16 cellular contexts compared by ENCODE assay signal in the genomic region with DNA sequence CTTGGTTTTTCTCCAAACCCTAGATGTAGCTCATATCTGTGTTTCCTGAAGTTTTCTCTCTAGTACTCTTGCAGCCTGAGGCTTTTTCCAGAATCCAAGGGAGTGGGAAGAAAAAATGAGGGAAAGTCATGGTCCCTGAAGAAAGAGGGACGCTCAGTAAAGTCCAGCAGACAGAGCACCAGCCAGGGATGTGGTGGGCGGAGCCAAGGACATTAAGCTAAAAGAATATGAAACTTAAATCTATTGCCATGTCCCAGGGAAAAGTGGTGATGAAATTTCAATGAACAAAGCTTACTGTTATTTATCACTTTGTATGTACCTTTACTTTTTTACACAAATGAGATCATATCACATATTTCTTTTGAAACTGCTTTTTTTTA.
DNase-seq lines count a peak whose midpoint lies in the region; ATAC-seq and TF ChIP-seq lines count a peak whose summit lies in the region.
"Had no signal": no experiment of that assay in that cellular context is flagged by ENCODE, and none has a peak within 500 bp of the region (broad histone marks: within the 10 kb centered on the region; RNA-seq: fewer than 3 reads in every experiment).

No MANE protein-coding gene starts in this region.

- no peak overlapping the region for H3K4me3 ChIP-seq in GM23338
- H3K4me3 ChIP-seq in SK-N-MC = no peak overlapping the region
- H3K4me3 ChIP-seq in neural progenitor cell = no peak overlapping the region
- no peak overlapping the region for H3K4me3 ChIP-seq in tibial artery

- intact Hi-C loops in tibial artery (cut with DNase I; ENCODE audit: low total_unique reads) = no loop called here

- H3K36me3 Mint-ChIP-seq in GM23338 (ENCODE audit: low read depth) (no peaks in the 10 kb centered on the region), neural progenitor cell (no peaks in the 10 kb centered on the region)
- H3K36me3 Mint-ChIP-seq: CD4-positive, alpha-beta memory T cell had no signal

- H3K4me3 Mint-ChIP-seq in GM23338 = no peak overlapping the region
- no peak overlapping the region for H3K4me3 Mint-ChIP-seq in neural progenitor cell
- H3K4me3 Mint-ChIP-seq: CD4-positive, alpha-beta memory T cell had no signal

- peaks cover 2% of the 10 kb centered on the region for H3K27me3 Mint-ChIP-seq in GM23338 (ENCODE audit: insufficient read depth, low read depth, poor library complexity)
- no peaks in the 10 kb centered on the region for H3K27me3 Mint-ChIP-seq in neural progenitor cell (ENCODE audit: insufficient read depth, low read depth)
- H3K27me3 Mint-ChIP-seq: CD4-positive, alpha-beta memory T cell had no signal

- H3K9ac ChIP-seq in SK-N-MC (ENCODE audit: insufficient read length) = no peak overlapping the region
- no peak overlapping the region for H3K9ac ChIP-seq in neural progenitor cell

- H3K4me1 ChIP-seq in GM23338 (ENCODE audit: insufficient read depth) (peaks cover 3% of the 10 kb centered on the region), neural progenitor cell (peaks cover 6% of the 10 kb centered on the region), tibial artery (peaks cover 0 to 13% (median 0%) of the 10 kb centered on the region in 4 donors)
- H3K4me1 ChIP-seq: BE2C had no signal

- peak overlapping the region; percentile 30; the same call in 1 of the 2 replicates for H2AFZ ChIP-seq in GM23338
- H2AFZ ChIP-seq in neural progenitor cell (replicated peaks) = peak overlapping the region; percentile 50

- no peak overlapping the region for H3K27ac ChIP-seq in GM23338 (ENCODE audit: low read depth)
- H3K27ac ChIP-seq in SK-N-MC = peak overlapping the region; percentile 47
- no peak overlapping the region for H3K27ac ChIP-seq in neural progenitor cell
- peak overlapping the region; percentile 14 to 38 for H3K27ac ChIP-seq in tibial artery
- H3K27ac ChIP-seq: C4-2B had no signal

- H3K4me2 ChIP-seq in GM23338 (no peak overlapping the region), neural progenitor cell (no peak overlapping the region)

- H3K9me3 Mint-ChIP-seq in GM23338 = no peaks in the 10 kb centered on the region; the same call in 2 of the 3 replicates
- no peaks in the 10 kb centered on the region for H3K9me3 Mint-ChIP-seq in neural progenitor cell
- H3K9me3 Mint-ChIP-seq: CD4-positive, alpha-beta memory T cell had no signal

- no peak for ATAC-seq in GM23338
- ATAC-seq: HCT116, HepG2 had no signal

- H3K9me3 ChIP-seq in SK-N-MC (ENCODE audit: low read depth, low read length) (no peaks in the 10 kb centered on the region), neural progenitor cell (ENCODE audit: low read depth) (no peaks in the 10 kb centered on the region), tibial artery (no peaks in the 10 kb centered on the region)
- H3K9me3 ChIP-seq: BE2C had no signal

- H3K79me2 ChIP-seq in GM23338 (replicated peaks; ENCODE audit: insufficient read depth) (no peaks in the 10 kb centered on the region), neural progenitor cell (ENCODE audit: low read depth) (no peaks in the 10 kb centered on the region)

- H3K36me3 ChIP-seq in GM23338 (ENCODE audit: insufficient read depth) (no peaks in the 10 kb centered on the region), SK-N-MC (ENCODE audit: insufficient read depth, low read length) (no peaks in the 10 kb centered on the region), neural progenitor cell (no peaks in the 10 kb centered on the region), tibial artery (no peaks in the 10 kb centered on the region)
- H3K36me3 ChIP-seq: BE2C had no signal

- H3F3A ChIP-seq in GM23338 (replicated peaks; ENCODE audit: low read depth) = no peaks in the 10 kb centered on the region
- no peaks in the 10 kb centered on the region for H3F3A ChIP-seq in neural progenitor cell (ENCODE audit: low read depth)

- DNase-seq in GM23338 (ENCODE audit: low spot score) = no peak
- DNase-seq in SK-N-MC (ENCODE audit: low read depth, low spot score) = no peak
- DNase-seq in neural progenitor cell (ENCODE audit: low spot score) = no peak
- DNase-seq in tibial artery = no peak
- DNase-seq in activated CD4-positive, CD25-positive, alpha-beta regulatory T cell (lab: John Stamatoyannopoulos, UW) = no peak
- DNase-seq in SHP77 treated with DMSO at 0.1 percent for 48 hours (lab: John Stamatoyannopoulos, UW) = no peak
- no peak for DNase-seq in activated CD4-positive, alpha-beta T cell treated with anti-CD3 and anti-CD28 coated beads, Interleukin-2, amount 50 U/mL, for 4 hours
- DNase-seq in EL = no peak
- DNase-seq: BE2C; CD4-positive, alpha-beta memory T cell; DMS153; DMS79 treated with DMSO at 0.1 percent for 48 hours; GDM1 had no signal

- H4K20me1 ChIP-seq in GM23338 (replicated peaks; ENCODE audit: insufficient read depth) = no peaks in the 10 kb centered on the region
- no peaks in the 10 kb centered on the region for H4K20me1 ChIP-seq in neural progenitor cell (ENCODE audit: low read depth)

- H3K4me1 Mint-ChIP-seq in GM23338 = peaks cover 13% of the 10 kb centered on the region
- H3K4me1 Mint-ChIP-seq in neural progenitor cell = peaks cover 12% of the 10 kb centered on the region
- H3K4me1 Mint-ChIP-seq: CD4-positive, alpha-beta memory T cell had no signal

- H3K27me3 ChIP-seq in GM23338 (ENCODE audit: insufficient read depth) (no peaks in the 10 kb centered on the region), neural progenitor cell (no peaks in the 10 kb centered on the region), tibial artery (no peaks in the 10 kb centered on the region)
- H3K27me3 ChIP-seq: BE2C had no signal

- H3K9me2 ChIP-seq in GM23338 (ENCODE audit: insufficient read depth) = no peaks in the 10 kb centered on the region

- no peak for TF ChIP-seq CTCF in GM23338 (conservative IDR thresholded peaks at IDR 0.05; ENCODE audit: low read depth in 2 of 2)
- no peak for TF ChIP-seq CTCF in neural progenitor cell (IDR thresholded peaks at IDR 0.05)
- TF ChIP-seq CTCF in tibial artery (IDR thresholded peaks at IDR 0.05) = no peak

- H3K27ac Mint-ChIP-seq in GM23338 (no peak overlapping the region), neural progenitor cell (no peak overlapping the region)
- H3K27ac Mint-ChIP-seq: CD4-positive, alpha-beta memory T cell had no signal

TF ChIP-seq in GM23338, 12 proteins besides CTCF, POLR2A, EP300 and RAD21:
- TF ChIP-seq ZNF114 (CRISPR knock-in tag; IDR thresholded peaks at IDR 0.05) (no peak), EZH2 (IDR thresholded peaks at IDR 0.05; ENCODE audit: low read depth, unreplicated experiment) (no peak), ZNF331 (CRISPR knock-in tag; IDR thresholded peaks at IDR 0.05; ENCODE audit: low read depth) (no peak), EZH2phosphoT487 (IDR thresholded peaks at IDR 0.05; ENCODE audit: unreplicated experiment) (no peak)
TF ChIP-seq in GM23338: peak in this region for 0.

Comparison
In these comparisons a context has a peak if more than half of its experiments do, and no peak if none do; other contexts are left out.
1. H3K27ac ChIP-seq: peak in SK-N-MC (single experiment) and tibial artery (2 of 2); none in GM23338 (single experiment) and neural progenitor cell (single experiment).